Comparison of ENCODE assay signal across 8 cellular contexts in the genomic region with DNA sequence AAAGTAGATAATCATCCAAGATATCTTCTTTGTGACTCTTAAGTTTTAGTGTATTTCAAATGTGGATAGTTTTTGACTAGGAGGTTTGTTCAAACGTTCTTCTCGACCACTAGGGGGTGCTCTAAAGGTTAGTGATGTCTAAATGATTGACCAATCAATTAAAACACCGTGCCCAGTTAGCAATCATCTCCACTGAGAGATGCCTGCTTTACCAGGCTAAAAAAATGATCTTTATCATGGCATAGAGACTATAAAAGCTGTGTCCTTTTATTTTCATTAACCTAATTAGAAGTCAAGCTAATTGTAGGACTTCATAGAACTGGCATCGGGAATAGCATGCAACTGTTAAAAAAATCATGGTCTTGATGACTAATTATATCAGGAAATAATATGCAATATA.
DNase-seq lines count a peak whose midpoint lies in the region; ATAC-seq, FAIRE-seq and TF ChIP-seq lines count a peak whose summit lies in the region.

No MANE protein-coding gene starts in this region.

- no peak overlapping the region for H3K4me3 Mint-ChIP-seq in activated CD4-positive, alpha-beta T cell treated with anti-CD3 and anti-CD28 coated beads for 36 hours

- FAIRE-seq in endometrium (lab: Jason Lieb, UNC) = peak; percentile 26

- H3K36me3 Mint-ChIP-seq in activated CD4-positive, alpha-beta T cell treated with anti-CD3 and anti-CD28 coated beads for 36 hours (ENCODE audit: low read depth) = peaks cover 37% of the 10 kb centered on the region

- CTCF ChIA-PET in activated CD4-positive, alpha-beta T cell treated with anti-CD3 and anti-CD28 coated beads for 36 hours (lab: Charles Lee) = interaction anchor here (0.6 to 7.5 kb wide), 50 partner anchors 9 to 362 kb away, joined by 3 to 62 read pairs (median 5); no protein-coding TSS in a partner anchor

- no peak overlapping the region for H3K4me3 ChIP-seq in Loucy (ENCODE audit: low read length, poor library complexity, severe bottlenecking)
- peak overlapping the region in 1 of 2 experiments; percentile 36 for H3K4me3 ChIP-seq in neutrophil (ENCODE audit: low read depth in 1 of 2, low read length in 1 of 2)

- H3K9me3 Mint-ChIP-seq in activated CD4-positive, alpha-beta T cell treated with anti-CD3 and anti-CD28 coated beads for 36 hours (ENCODE audit: low read depth) = no peaks in the 10 kb centered on the region

- H3F3A ChIP-seq in Loucy (ENCODE audit: low read depth) = peaks cover 24% of the 10 kb centered on the region

- intact Hi-C loops in activated CD4-positive, alpha-beta T cell treated with anti-CD3 and anti-CD28 coated beads for 36 hours (cut with DNase I, micrococcal nuclease) = loop anchor here in 1 of 2 experiments (5.0 kb wide), 1 partner anchor 277 kb away; no protein-coding TSS in a partner anchor

- no peak for DNase-seq in activated CD4-positive, alpha-beta T cell treated with anti-CD3 and anti-CD28 coated beads for 36 hours
- no peak for DNase-seq in activated CD4-positive, alpha-beta T cell treated with anti-CD3 and anti-CD28 coated beads, Interleukin-2, amount 50 U/mL, for 1 hour
- peak; percentile 34 for DNase-seq in SHP77 treated with DMSO at 0.1 percent for 48 hours (lab: John Stamatoyannopoulos, UW)

- no peak overlapping the region for H3K9ac ChIP-seq in Loucy (ENCODE audit: low read depth, low read length, poor library complexity, severe bottlenecking)

- peak overlapping the region; percentile 84 for H3K27ac Mint-ChIP-seq in activated CD4-positive, alpha-beta T cell treated with anti-CD3 and anti-CD28 coated beads for 36 hours

- H3K36me3 ChIP-seq in Loucy (ENCODE audit: insufficient read depth, low read length) (peaks cover 16% of the 10 kb centered on the region; the same call in 1 of the 2 replicates), neutrophil (no peaks in the 10 kb centered on the region)

- H3K27ac ChIP-seq in neutrophil = peak overlapping the region; percentile 100

- TF ChIP-seq CTCF in Loucy (conservative IDR thresholded peaks at IDR 0.05; ENCODE audit: low read length) (peak; percentile 93), neutrophil (IDR thresholded peaks at IDR 0.05) (peak; percentile 69)

- no peaks in the 10 kb centered on the region for H3K9me3 ChIP-seq in Loucy (ENCODE audit: insufficient read depth, low read depth, low read length)
- H3K9me3 ChIP-seq in neutrophil = no peaks in the 10 kb centered on the region

- H3K4me2 ChIP-seq in Loucy (ENCODE audit: low read depth, low read length, poor library complexity, severe bottlenecking) = no peak overlapping the region

- H3K79me2 ChIP-seq in Loucy (ENCODE audit: insufficient read depth, low read length) = peaks cover 42% of the 10 kb centered on the region

- peaks cover 12% of the 10 kb centered on the region for H4K20me1 ChIP-seq in Loucy (ENCODE audit: insufficient read depth, low read length, poor library complexity, severe bottlenecking)

- H3K27me3 Mint-ChIP-seq in activated CD4-positive, alpha-beta T cell treated with anti-CD3 and anti-CD28 coated beads for 36 hours = no peaks in the 10 kb centered on the region

- H2AFZ ChIP-seq in Loucy (ENCODE audit: low read length) = no peak overlapping the region

- ATAC-seq in activated CD4-positive, alpha-beta T cell treated with anti-CD3 and anti-CD28 coated beads for 36 hours = no peak
- ATAC-seq in esophagus mucosa (no peak), HG02938 (IDR thresholded peaks at IDR 0.05; ENCODE audit: unreplicated experiment) (no peak)

- no peaks in the 10 kb centered on the region for H3K27me3 ChIP-seq in Loucy (ENCODE audit: insufficient read depth, low read length, poor library complexity, severe bottlenecking)
- H3K27me3 ChIP-seq in neutrophil = no peaks in the 10 kb centered on the region

- no peaks in the 10 kb centered on the region for H3K9me2 ChIP-seq in Loucy (replicated peaks; ENCODE audit: low read depth, low read length)

- H3K4me1 Mint-ChIP-seq in activated CD4-positive, alpha-beta T cell treated with anti-CD3 and anti-CD28 coated beads for 36 hours = peaks cover 91% of the 10 kb centered on the region

- H3K4me1 ChIP-seq in Loucy (ENCODE audit: insufficient read depth, low read length, poor library complexity, severe bottlenecking) (peaks cover 63% of the 10 kb centered on the region), neutrophil (ENCODE audit: control insufficient read depth in 1 of 2, insufficient read depth in 1 of 2, low read depth in 1 of 2, low read length in 1 of 2) (peaks cover 96 to 98% of the 10 kb centered on the region in 2 experiments)

- POLR2A ChIA-PET in activated CD4-positive, alpha-beta T cell treated with anti-CD3 and anti-CD28 coated beads for 36 hours (lab: Charles Lee) = interaction anchor here (0.6 to 2.1 kb wide), 2 partner anchors 56 to 225 kb away, joined by 3 to 5 read pairs; no protein-coding TSS in a partner anchor
